ENCODE assay signal across 29 cellular contexts in genomic region chr18:50744253-50744652, GRCh38.
"Had no signal": no experiment of that assay in that cellular context is flagged by ENCODE, and none has a peak within 500 bp of the region (broad histone marks: within the 10 kb centered on the region; RNA-seq: fewer than 3 reads in every experiment).

No MANE protein-coding gene starts in this region.

- FAIRE-seq: colon, endometrium, endothelial cell of umbilical vein, frontal cortex had no signal

- DNase-seq: colonic mucosa; cortex of kidney; dermis blood vessel endothelial cell; dorsolateral prefrontal cortex; effector CD4-positive, alpha-beta T cell; effector CD8-positive, alpha-beta T cell; effector memory CD4-positive, alpha-beta T cell; effector memory CD8-positive, alpha-beta T cell; endodermal cell; erythroblast; esophagus squamous epithelium; foreskin fibroblast; foreskin keratinocyte; foreskin melanocyte; gastrocnemius medialis; glutamatergic neuron; heart left ventricle; heart right ventricle had no signal

- ATAC-seq: effector memory CD8-positive, alpha-beta T cell; esophagus mucosa; foreskin keratinocyte; gastrocnemius medialis; gastroesophageal sphincter; heart left ventricle; heart right ventricle had no signal

- H3K36me3 ChIP-seq: colonic mucosa, esophagus muscularis mucosa, esophagus squamous epithelium, gastrocnemius medialis, gastroesophageal sphincter, heart left ventricle, heart right ventricle had no signal

- H3K27ac Mint-ChIP-seq: dendritic cell treated with granulocyte-macrophage colony-stimulating factor and Interleukin-4, amounts not matched to agents 40 ng/mL and 50 ng/mL, for 4 days; effector memory CD8-positive, alpha-beta T cell; endodermal cell had no signal

- H3K9me3 Mint-ChIP-seq: dendritic cell treated with granulocyte-macrophage colony-stimulating factor and Interleukin-4, amounts not matched to agents 40 ng/mL and 50 ng/mL, for 4 days; effector memory CD8-positive, alpha-beta T cell had no signal

- H3K27ac ChIP-seq: colonic mucosa, coronary artery, dorsolateral prefrontal cortex, epithelial cell of prostate, esophagus muscularis mucosa, esophagus squamous epithelium, foreskin keratinocyte, gastrocnemius medialis, gastroesophageal sphincter, heart left ventricle, heart right ventricle, hepatocyte had no signal

- H3K4me3 ChIP-seq: colonic mucosa, coronary artery, dorsolateral prefrontal cortex, esophagus muscularis mucosa, esophagus squamous epithelium, gastrocnemius medialis, gastroesophageal sphincter, heart left ventricle, heart right ventricle, hepatocyte had no signal

- H3K9me3 ChIP-seq: colonic mucosa, esophagus squamous epithelium, gastrocnemius medialis had no signal

- H3K4me1 ChIP-seq: colonic mucosa, esophagus muscularis mucosa, esophagus squamous epithelium, foreskin keratinocyte, gastrocnemius medialis, gastroesophageal sphincter, heart left ventricle, heart right ventricle had no signal
